In genomic region chr2:95158441-95158840, GRCh38 we compare ENCODE assay signal across 8 cellular contexts. TPM values are rescaled to one million over a fixed set of nuclear protein-coding genes. Genes with fewer than 3 reads are reported as not detected.
A peak's percentile ranks its signal among the peaks of the same experiment; 100 is the strongest.
DNase-seq lines count a peak whose midpoint lies in the region; ATAC-seq and TF ChIP-seq lines count a peak whose summit lies in the region.

No MANE protein-coding gene starts in this region.

- H3K4me3 ChIP-seq in fibroblast of villous mesenchyme (ENCODE audit: low read depth, low read length), result peak overlapping the region; percentile 81
- peak overlapping the region; percentile 90 for H3K4me3 ChIP-seq in rectal smooth muscle tissue (ENCODE audit: low read length)

- ATAC-seq in HG02571 (IDR thresholded peaks at IDR 0.05; ENCODE audit: unreplicated experiment), result no peak
- no peak for ATAC-seq in HG02623 (IDR thresholded peaks at IDR 0.05; ENCODE audit: unreplicated experiment)

- no peak overlapping the region for H3K27ac ChIP-seq in rectal smooth muscle tissue (ENCODE audit: low read depth, low read length)

- H3K36me3 ChIP-seq in ES-I3 (ENCODE audit: insufficient read depth, low read length), result peaks cover 17% of the 10 kb centered on the region
- H3K36me3 ChIP-seq in rectal smooth muscle tissue (ENCODE audit: control insufficient read depth, insufficient read depth, low read length), result peaks cover 15% of the 10 kb centered on the region

- H3K4me1 ChIP-seq in ES-I3 (ENCODE audit: insufficient read depth, low read length) (no peaks in the 10 kb centered on the region; the same call in 1 of the 2 replicates), rectal smooth muscle tissue (ENCODE audit: control insufficient read depth, insufficient read depth, low read length) (peaks cover 2% of the 10 kb centered on the region)

- H3K9ac ChIP-seq in ES-I3 (ENCODE audit: low read depth, low read length) (peak overlapping the region; percentile 83; the same call in 1 of the 2 replicates), rectal smooth muscle tissue (ENCODE audit: low read length) (no peak overlapping the region)

- H3K27me3 ChIP-seq in rectal smooth muscle tissue (ENCODE audit: control insufficient read depth, insufficient read depth, low read length), result no peaks in the 10 kb centered on the region

- peak; percentile 14 for DNase-seq in SK-N-DZ (ENCODE audit: low spot score)
- DNase-seq in fibroblast of villous mesenchyme (ENCODE audit: low read depth), result no peak
- DNase-seq in CD1c-positive myeloid dendritic cell (ENCODE audit: extremely low spot score), result no peak
- DNase-seq in stimulated activated CD4-positive, alpha-beta T cell treated with anti-CD3 and anti-CD28 coated beads, Interleukin-2, amount 100 ng/mL, for 24 hours, result no peak

- H3K9me3 ChIP-seq in ES-I3 (ENCODE audit: control insufficient read depth, insufficient read depth, low read length), result peaks cover 7% of the 10 kb centered on the region

- no peak for TF ChIP-seq CTCF in fibroblast of villous mesenchyme (IDR thresholded peaks at IDR 0.05; ENCODE audit: insufficient read depth, low read depth, low read length)

RNA-seq across cellular contexts. Expression of gene ZNF514, which starts 1.2 kb away (rescaled TPM):
- 11.9 and 14.3 TPM in 2 replicates for polyA plus RNA-seq in SK-N-DZ (2014; cell fraction: cytosol; rRNA removed)
- polyA plus RNA-seq in SK-N-DZ (2014; cell fraction: nucleus; rRNA removed), result 31.8 and 52.6 TPM in 2 replicates
- 10.8 and 12.6 TPM in 2 replicates for total RNA-seq in fibroblast of villous mesenchyme

RNA-seq across cellular contexts. Expression of gene ZNF2, which starts 7.2 kb away (rescaled TPM):
- polyA plus RNA-seq in SK-N-DZ (2014; cell fraction: cytosol; rRNA removed), result 4.4 and 6.3 TPM in 2 replicates
- polyA plus RNA-seq in SK-N-DZ (2014; cell fraction: nucleus; rRNA removed), result 2.6 and 4.6 TPM in 2 replicates
- 6.1 and 7.8 TPM in 2 replicates for total RNA-seq in fibroblast of villous mesenchyme

RNA-seq across cellular contexts. Expression of gene MRPS5, which starts 36.8 kb away (rescaled TPM):
- 87.7 and 91.8 TPM in 2 replicates for polyA plus RNA-seq in SK-N-DZ (2014; cell fraction: cytosol; rRNA removed)
- polyA plus RNA-seq in SK-N-DZ (2014; cell fraction: nucleus; rRNA removed), result 107 and 116 TPM in 2 replicates
- total RNA-seq in fibroblast of villous mesenchyme, result 30.0 and 32.0 TPM in 2 replicates

RNA-seq across cellular contexts. Expression of gene ZNF892, which starts 48.9 kb away (rescaled TPM):
- polyA plus RNA-seq in SK-N-DZ (2014; cell fraction: cytosol; rRNA removed), result 2.8 and 4.3 TPM in 2 replicates
- polyA plus RNA-seq in SK-N-DZ (2014; cell fraction: nucleus; rRNA removed), result 2.5 and 7.2 TPM in 2 replicates
- 4.2 and 5.6 TPM in 2 replicates for total RNA-seq in fibroblast of villous mesenchyme
